8 cellular contexts compared by ENCODE assay signal in the genomic region with DNA sequence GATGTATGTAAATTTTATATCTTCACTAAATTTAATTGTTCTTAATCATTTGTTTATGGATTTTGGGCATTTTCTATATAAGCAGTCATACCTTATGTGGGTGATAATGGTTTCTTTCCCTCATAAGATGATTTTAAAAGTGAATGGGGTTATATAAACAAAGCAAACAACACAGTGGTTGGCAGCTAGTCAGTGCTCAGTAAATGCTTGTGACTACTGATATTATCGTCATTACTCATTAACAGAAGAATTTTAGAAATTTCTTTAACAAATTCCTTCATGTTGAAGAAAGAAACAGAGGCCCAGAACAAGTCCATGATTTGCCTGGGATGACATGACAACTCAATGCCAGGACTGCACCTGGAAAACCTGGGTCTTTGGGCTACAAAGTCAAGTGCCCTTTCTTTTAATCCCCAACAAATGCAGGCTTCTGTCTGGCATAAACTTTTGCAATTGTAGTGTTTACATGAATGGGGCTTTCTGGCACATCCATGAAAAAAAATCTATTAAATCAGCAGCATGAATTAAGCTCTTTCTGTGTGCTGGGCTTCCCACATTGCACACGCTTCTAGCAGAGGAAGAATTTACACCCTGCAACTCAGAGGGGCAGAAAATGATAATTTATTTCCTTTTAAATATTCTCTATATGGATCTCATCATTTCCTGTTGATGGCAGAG.
DNase-seq lines count a peak whose midpoint lies in the region; ATAC-seq, FAIRE-seq and TF ChIP-seq lines count a peak whose summit lies in the region.
"Not testable (repeated sequence)": the region's sequence is repeated elsewhere in the genome, so short reads cannot be mapped to it uniquely, and the experiment has no call there.

No MANE protein-coding gene starts in this region.

- H3K4me2 ChIP-seq in A549: peak overlapping the region; percentile 50; the same call in 2 of the 3 replicates
- H3K4me2 ChIP-seq in Karpas-422 (ENCODE audit: low read depth, low read length, poor library complexity, severe bottlenecking): peak overlapping the region; percentile 32

- not testable (repeated sequence) for H3K79me2 ChIP-seq in Karpas-422 (ENCODE audit: low read length)

- CTCF ChIA-PET in A549 (lab: Yijun Ruan, JAX): not testable (repeated sequence)

- intact Hi-C loops in pancreas (cut with DNase I): not testable (repeated sequence)

- TF ChIP-seq RAD21 in A549 (conservative IDR thresholded peaks at IDR 0.05 in 1 of 2, IDR thresholded peaks at IDR 0.05 in 1 of 2): not testable (repeated sequence)

- POLR2A ChIA-PET in A549 (lab: Yijun Ruan, JAX): not testable (repeated sequence)

- not testable (repeated sequence) for H3K4me1 ChIP-seq in A549; RWPE2 (ENCODE audit: insufficient read depth, poor library complexity, severe bottlenecking); pancreas
- peaks cover 39% of the 10 kb centered on the region for H3K4me1 ChIP-seq in Karpas-422 (ENCODE audit: low read length)

- 3% methylated on average over 1 of the region's 2 CpGs for WGBS in A549 (ENCODE audit: missing lambda C conversion rate)
- 9 to 13% methylated on average over 1 of the region's 2 CpGs for WGBS in pancreas, 2 donors

- H3K27me3 ChIP-seq in Karpas-422 (ENCODE audit: low read length); RWPE2 (ENCODE audit: insufficient read depth, poor library complexity, severe bottlenecking); brain microvascular endothelial cell (replicated peaks); kidney epithelial cell (ENCODE audit: control insufficient read depth, insufficient read depth, low read length); pancreas: not testable (repeated sequence)

- ATAC-seq in A549 (peak in 1 of 2 experiments; percentile 57; a peak in 3 of 6 replicates), RWPE2 (ENCODE audit: low read depth) (peak; percentile 89), pancreas (peak in 3 of 4 donors; percentile 67 to 87 (median 70))

- not testable (repeated sequence) for H2AFZ ChIP-seq in Karpas-422 (ENCODE audit: low read length)

- TF ChIP-seq CTCF in A549 (IDR thresholded peaks at IDR 0.05); RWPE2 (IDR thresholded peaks at IDR 0.05; ENCODE audit: poor library complexity, severe bottlenecking); brain microvascular endothelial cell (IDR thresholded peaks at IDR 0.05; ENCODE audit: low read depth, low read length, missing control alignments); kidney epithelial cell (IDR thresholded peaks at IDR 0.05; ENCODE audit: insufficient read depth, low read length, poor library complexity, severe bottlenecking); pancreas (IDR thresholded peaks at IDR 0.05): not testable (repeated sequence)

- not testable (repeated sequence) for H3K4me3 ChIP-seq in A549; Karpas-422 (ENCODE audit: low read length); RWPE2 (ENCODE audit: severe bottlenecking); brain microvascular endothelial cell (ENCODE audit: low read depth, low read length); kidney epithelial cell (ENCODE audit: low read depth, low read length); pancreas

- H4K20me1 ChIP-seq in Karpas-422 (ENCODE audit: insufficient read depth, low read depth, low read length): not testable (repeated sequence)

- H3K36me3 ChIP-seq in Karpas-422 (ENCODE audit: insufficient read depth, low read length); RWPE2 (ENCODE audit: low read depth); brain microvascular endothelial cell (replicated peaks); kidney epithelial cell (ENCODE audit: control insufficient read depth, insufficient read depth, low read length); pancreas: not testable (repeated sequence)

- in situ Hi-C loops in brain microvascular endothelial cell (cut with HindIII; ENCODE audit: low pct_ligation_motif_present, low sequenced_read_pairs): not testable (repeated sequence)

- H3K9me3 ChIP-seq in A549; Karpas-422 (ENCODE audit: low read length); RWPE2 (ENCODE audit: severe bottlenecking); pancreas: not testable (repeated sequence)

- not testable (repeated sequence) for TF ChIP-seq EP300 in A549 (IDR thresholded peaks at IDR 0.05)

- not testable (repeated sequence) for H3K9me2 ChIP-seq in Karpas-422 (replicated peaks; ENCODE audit: insufficient read depth, low read length)

- TF ChIP-seq POLR2A in A549 (IDR thresholded peaks at IDR 0.05; ENCODE audit: low read length): not testable (repeated sequence)

- DNase-seq in A549 (ENCODE audit: low read depth in 1 of 2, low spot score in 1 of 2) (peak in 1 of 2 experiments; percentile 5), GM04503 (ENCODE audit: low read depth) (peak; percentile 33), Karpas-422 (peak; percentile 33), brain microvascular endothelial cell (peak; percentile 67), fibroblast of gingiva (ENCODE audit: low read depth) (peak; percentile 62), kidney epithelial cell (ENCODE audit: low read depth) (peak; percentile 25)
- not testable (repeated sequence) for DNase-seq in RWPE2 (ENCODE audit: low spot score); pancreas

- H3K27ac ChIP-seq in A549; Karpas-422 (ENCODE audit: low read length); brain microvascular endothelial cell; pancreas: not testable (repeated sequence)
- H3K27ac ChIP-seq in RWPE2 (ENCODE audit: poor library complexity, severe bottlenecking): peak overlapping the region; percentile 67

- not testable (repeated sequence) for H3K9ac ChIP-seq in Karpas-422 (ENCODE audit: low read length)

- FAIRE-seq in A549 (lab: Jason Lieb, UNC); pancreas (lab: Jason Lieb, UNC): not testable (repeated sequence)
